Comparison of ENCODE assay signal across 25 cellular contexts in the genomic region with DNA sequence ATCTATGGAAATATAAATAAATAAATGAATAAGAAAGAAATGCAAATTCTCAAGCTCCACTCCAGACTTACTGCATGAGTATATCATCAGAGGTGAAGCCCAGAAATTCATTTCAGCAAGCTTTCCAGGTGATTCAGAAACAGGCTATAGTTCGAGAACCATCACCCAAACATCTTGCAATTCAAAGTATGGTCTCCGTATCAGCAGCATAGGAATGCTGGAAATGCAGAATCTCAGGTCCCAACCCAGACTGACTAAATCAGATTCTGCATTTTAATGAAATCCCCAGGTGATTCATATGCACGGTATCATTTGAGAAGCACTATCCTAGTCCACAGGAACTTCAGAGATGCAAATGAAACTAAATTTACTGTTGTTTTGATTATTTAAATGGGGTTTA.
"Had no signal": no experiment of that assay in that cellular context is flagged by ENCODE, and none has a peak within 500 bp of the region (broad histone marks: within the 10 kb centered on the region; RNA-seq: fewer than 3 reads in every experiment).

No MANE protein-coding gene starts in this region.

- H3K4me3 ChIP-seq: hepatocyte, left lung, lower lobe of right lung, ovary, right atrium auricular region, right lobe of liver, smooth muscle cell, stomach, testis, thyroid gland, transverse colon, upper lobe of right lung had no signal

- H3K36me3 Mint-ChIP-seq: mesothelial cell of epicardium; natural killer cell treated with Interleukin-12 subunit alpha and Interleukin-12 subunit beta and Interleukin-15 and Interleukin-18, amount 100 ng/mL, for 72 hours had no signal

- DNase-seq: kidney glomerular epithelial cell; left colon; left lung; lower lobe of right lung; mesendoderm; naive B cell; ovary; right lobe of liver; stimulated activated CD4-positive, alpha-beta T cell treated with anti-CD3 and anti-CD28 coated beads, Interleukin-1b, Interleukin-23, amount 100 ng/mL, for 48 hours; stimulated activated CD4-positive, alpha-beta T cell treated with anti-CD3 and anti-CD28 coated beads, Interleukin-2, amount 100 ng/mL, for 48 hours; stimulated activated CD4-positive, alpha-beta T cell treated with anti-CD3 and anti-CD28 coated beads, Interleukin-4, amount 100 ng/mL, for 4 hours; stimulated activated CD8-positive, alpha-beta memory T cell treated with anti-CD3 and anti-CD28 coated beads, Interleukin-4, amount 100 ng/mL, for 48 hours; stimulated activated naive CD8-positive, alpha-beta T cell treated with anti-CD3 and anti-CD28 coated beads, Interleukin-15, Interleukin-2, amounts not matched to agents 100 U/mL and 50 U/mL, for 24 hours; stomach; testis; thyroid gland; transverse colon; upper lobe of right lung had no signal

- ATAC-seq: left colon; left lung; lower lobe of right lung; natural killer cell treated with Interleukin-12 subunit alpha and Interleukin-12 subunit beta and Interleukin-15 and Interleukin-18, amount 100 ng/mL, for 72 hours; right lobe of liver; stimulated activated memory B cell treated with anti-CD40 and anti-IgM and Interleukin-4, amounts not matched to agents 10 μg/mL and 1 μg/mL and 100 μg/mL, for 72 hours; stimulated activated naive CD8-positive, alpha-beta T cell treated with anti-CD3 and anti-CD28 coated beads, Interleukin-15, Interleukin-2, amounts not matched to agents 100 U/mL and 50 U/mL, for 24 hours; upper lobe of right lung had no signal

- H3K27me3 Mint-ChIP-seq: naive B cell; natural killer cell treated with Interleukin-12 subunit alpha and Interleukin-12 subunit beta and Interleukin-15 and Interleukin-18, amount 100 ng/mL, for 72 hours; progenitor cell of endocrine pancreas; stimulated activated memory B cell treated with anti-CD40 and anti-IgM and Interleukin-4, amounts not matched to agents 10 μg/mL and 1 μg/mL and 100 μg/mL, for 72 hours had no signal

- H3K27ac ChIP-seq: hepatocyte, left lung, lower lobe of right lung, ovary, right atrium auricular region, right lobe of liver, stomach, testis, thyroid gland, transverse colon, upper lobe of right lung had no signal

- H3K27me3 ChIP-seq: hepatocyte, left lung, ovary, right atrium auricular region, right lobe of liver, stomach, testis, thyroid gland, transverse colon, upper lobe of right lung had no signal

- H3K9me3 Mint-ChIP-seq: mesothelial cell of epicardium; naive B cell; natural killer cell treated with Interleukin-12 subunit alpha and Interleukin-12 subunit beta and Interleukin-15 and Interleukin-18, amount 100 ng/mL, for 72 hours; stimulated activated memory B cell treated with anti-CD40 and anti-IgM and Interleukin-4, amounts not matched to agents 10 μg/mL and 1 μg/mL and 100 μg/mL, for 72 hours had no signal

- H3K9me3 ChIP-seq: left lung, lower lobe of right lung, ovary, right atrium auricular region, right lobe of liver, stomach, testis, thyroid gland, transverse colon, upper lobe of right lung had no signal

- H3K4me1 Mint-ChIP-seq: mesothelial cell of epicardium; stimulated activated memory B cell treated with anti-CD40 and anti-IgM and Interleukin-4, amounts not matched to agents 10 μg/mL and 1 μg/mL and 100 μg/mL, for 72 hours had no signal

- H3K36me3 ChIP-seq: ovary, right atrium auricular region, right lobe of liver, thyroid gland, transverse colon had no signal

- H3K4me1 ChIP-seq: lower lobe of right lung, transverse colon had no signal

- H3K27ac Mint-ChIP-seq: mesothelial cell of epicardium; natural killer cell treated with Interleukin-12 subunit alpha and Interleukin-12 subunit beta and Interleukin-15 and Interleukin-18, amount 100 ng/mL, for 72 hours; progenitor cell of endocrine pancreas; stimulated activated memory B cell treated with anti-CD40 and anti-IgM and Interleukin-4, amounts not matched to agents 10 μg/mL and 1 μg/mL and 100 μg/mL, for 72 hours had no signal

- H3K4me3 Mint-ChIP-seq: mesothelial cell of epicardium; naive B cell; natural killer cell treated with Interleukin-12 subunit alpha and Interleukin-12 subunit beta and Interleukin-15 and Interleukin-18, amount 100 ng/mL, for 72 hours; stimulated activated memory B cell treated with anti-CD40 and anti-IgM and Interleukin-4, amounts not matched to agents 10 μg/mL and 1 μg/mL and 100 μg/mL, for 72 hours had no signal
